Comparison of ENCODE assay signal across 24 cellular contexts in genomic region chr15:51755790-51756189, GRCh38.
"Had no signal": no experiment of that assay in that cellular context is flagged by ENCODE, and none has a peak within 500 bp of the region (broad histone marks: within the 10 kb centered on the region; RNA-seq: fewer than 3 reads in every experiment).

No MANE protein-coding gene starts in this region.

- FAIRE-seq: endothelial cell of umbilical vein, frontal cortex had no signal

- H3K9me3 ChIP-seq: left lung, sigmoid colon, uterus had no signal

- H3K9ac ChIP-seq: neural progenitor cell had no signal

- H3K27me3 ChIP-seq: sigmoid colon, uterus had no signal

- ATAC-seq: activated naive CD4-positive, alpha-beta T cell treated with anti-CD3 and anti-CD28 coated beads, Interleukin-2, amount 50 U/mL, for 72 hours; activated T-helper 17 cell treated with anti-CD3 and anti-CD28 coated beads, Interleukin-2, amount 50 U/mL, for 72 hours; esophagus mucosa; left lung; naive thymus-derived CD8-positive, alpha-beta T cell; stimulated activated memory B cell treated with anti-CD40 and anti-IgM and Interleukin-4, amounts not matched to agents 10 μg/mL and 1 μg/mL and 100 μg/mL, for 72 hours had no signal

- H3K4me3 ChIP-seq: left lung, neural progenitor cell, sigmoid colon, smooth muscle cell, uterus had no signal

- H3K27ac ChIP-seq: neural progenitor cell, uterus had no signal

- DNase-seq: activated CD4-positive, alpha-beta T cell treated with anti-CD3 and anti-CD28 coated beads for 1 hour; activated CD4-positive, alpha-beta T cell treated with anti-CD3 and anti-CD28 coated beads, Interleukin-2, amount 50 U/mL, for 1 hour; activated CD8-positive, alpha-beta memory T cell treated with anti-CD3 and anti-CD28 coated beads for 24 hours; activated CD8-positive, alpha-beta memory T cell treated with anti-CD3 and anti-CD28 coated beads, Interleukin-2, amount 50 U/mL, for 4 hours; activated T-cell treated with anti-CD3 and anti-CD28 coated beads, Interleukin-2, amount 50 U/mL, for 24 hours; aorta; effector memory CD4-positive, alpha-beta T cell; glutamatergic neuron; hippocampal formation; kidney glomerular epithelial cell; left lung; naive thymus-derived CD8-positive, alpha-beta T cell; retina; sigmoid colon; stimulated activated CD4-positive, alpha-beta T cell treated with anti-CD3 and anti-CD28 coated beads, Interleukin-15, amount 100 ng/mL, for 24 hours; uterus had no signal

- H2AFZ ChIP-seq: neural progenitor cell had no signal

- H3K4me2 ChIP-seq: neural progenitor cell, smooth muscle cell had no signal

- H3K4me1 ChIP-seq: neural progenitor cell had no signal

- H3K36me3 ChIP-seq: left lung, neural progenitor cell, sigmoid colon, uterus had no signal
